In the genomic region with DNA sequence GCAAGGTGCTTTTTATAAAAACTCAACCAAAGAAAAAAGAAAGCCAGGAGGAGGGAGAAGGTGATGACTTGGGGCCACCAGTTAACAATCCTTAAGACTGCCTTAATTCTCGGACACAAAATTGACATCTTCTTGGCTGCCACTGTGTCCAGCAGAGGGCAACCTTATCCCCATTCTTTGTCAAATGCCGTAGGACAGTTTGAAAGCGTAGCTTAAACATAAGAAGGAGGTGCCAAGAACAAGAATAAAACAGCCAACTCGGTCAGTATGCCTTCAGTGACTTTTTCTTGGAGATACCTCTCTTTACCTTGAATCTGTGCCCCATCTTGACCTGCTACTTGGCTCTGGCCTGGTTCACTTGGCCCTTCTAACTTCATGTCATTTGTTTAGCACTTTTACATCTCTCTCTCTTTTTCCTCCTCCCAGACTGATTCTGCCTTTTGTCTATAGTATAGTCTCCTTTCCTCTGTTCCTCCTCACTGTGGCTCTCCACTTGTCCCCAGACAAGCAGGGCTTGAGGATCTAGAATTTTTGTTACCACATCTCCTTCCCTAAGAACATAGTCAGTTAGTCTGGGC, we compare ENCODE assay signal across 8 cellular contexts.
DNase-seq lines count a peak whose midpoint lies in the region; ATAC-seq and TF ChIP-seq lines count a peak whose summit lies in the region.

No MANE protein-coding gene starts in this region.

- H3K9me3 Mint-ChIP-seq in natural killer cell treated with Interleukin-12 subunit alpha and Interleukin-12 subunit beta and Interleukin-15 and Interleukin-18, amount 100 ng/mL, for 72 hours = no peaks in the 10 kb centered on the region

- no peak overlapping the region for H3K27ac Mint-ChIP-seq in natural killer cell treated with Interleukin-12 subunit alpha and Interleukin-12 subunit beta and Interleukin-15 and Interleukin-18, amount 100 ng/mL, for 72 hours

- no peak overlapping the region for H3K4me3 Mint-ChIP-seq in natural killer cell treated with Interleukin-12 subunit alpha and Interleukin-12 subunit beta and Interleukin-15 and Interleukin-18, amount 100 ng/mL, for 72 hours

- 9 to 12% methylated on average over 4 of the region's 4 CpGs for WGBS in tibial nerve, 2 donors

- TF ChIP-seq EP300 in tibial nerve (IDR thresholded peaks at IDR 0.05) = no peak

- no peaks in the 10 kb centered on the region for H3K4me1 ChIP-seq in tibial nerve

- DNase-seq in CMK (ENCODE audit: low read depth) = peak; percentile 58
- DNase-seq in GM20000 (ENCODE audit: low spot score) = peak; percentile 28
- DNase-seq in NCI-H2227 treated with DMSO at 0.1 percent for 48 hours (lab: John Stamatoyannopoulos, UW) = peak; percentile 77
- peak; percentile 55 to 68 for DNase-seq in activated CD4-positive, alpha-beta T cell treated with anti-CD3 and anti-CD28 coated beads, Interleukin-2, amount 50 U/mL, for 48 hours
- no peak for DNase-seq in epithelial cell of proximal tubule (ENCODE audit: low read depth)
- peak; percentile 64 for DNase-seq in natural killer cell treated with Interleukin-12 subunit alpha and Interleukin-12 subunit beta and Interleukin-15 and Interleukin-18, amount 100 ng/mL, for 72 hours (ENCODE audit: low spot score)
- peak in 1 of 2 donors; percentile 43 for DNase-seq in tibial nerve (ENCODE audit: low spot score in 2 of 2)

- peaks cover 11 to 15% of the 10 kb centered on the region in 2 donors for H3K27me3 Mint-ChIP-seq in natural killer cell treated with Interleukin-12 subunit alpha and Interleukin-12 subunit beta and Interleukin-15 and Interleukin-18, amount 100 ng/mL, for 72 hours

- no peak overlapping the region for H3K27ac ChIP-seq in tibial nerve

- H3K27me3 ChIP-seq in tibial nerve = peaks cover 0 to 23% of the 10 kb centered on the region in 2 donors

- H3K36me3 Mint-ChIP-seq in natural killer cell treated with Interleukin-12 subunit alpha and Interleukin-12 subunit beta and Interleukin-15 and Interleukin-18, amount 100 ng/mL, for 72 hours = no peaks in the 10 kb centered on the region

- TF ChIP-seq CTCF in GM20000 (IDR thresholded peaks at IDR 0.05; ENCODE audit: extremely low read depth, missing control alignments) (peak; percentile 68), epithelial cell of proximal tubule (conservative IDR thresholded peaks at IDR 0.05; ENCODE audit: low read depth, low read length) (peak; percentile 91), tibial nerve (IDR thresholded peaks at IDR 0.05) (peak; percentile 44 to 61 (median 48))

- H3K9me3 ChIP-seq in tibial nerve = no peaks in the 10 kb centered on the region

- ATAC-seq in natural killer cell treated with Interleukin-12 subunit alpha and Interleukin-12 subunit beta and Interleukin-15 and Interleukin-18, amount 100 ng/mL, for 72 hours = peak; percentile 65 to 68
- no peak for ATAC-seq in HG02763 (IDR thresholded peaks at IDR 0.05; ENCODE audit: unreplicated experiment)

- no peak for TF ChIP-seq POLR2A in tibial nerve (IDR thresholded peaks at IDR 0.05)

- H3K4me1 Mint-ChIP-seq in natural killer cell treated with Interleukin-12 subunit alpha and Interleukin-12 subunit beta and Interleukin-15 and Interleukin-18, amount 100 ng/mL, for 72 hours (ENCODE audit: low read depth in 2 of 2) = peaks cover 0 to 4% of the 10 kb centered on the region in 2 donors

- H3K36me3 ChIP-seq in tibial nerve = no peaks in the 10 kb centered on the region

- H3K4me3 ChIP-seq in epithelial cell of proximal tubule (ENCODE audit: low read depth, low read length) (no peak overlapping the region), tibial nerve (no peak overlapping the region)
